ENCODE assay signal across 18 cellular contexts in genomic region chr6:111150577-111150976, GRCh38.
DNase-seq lines count a peak whose midpoint lies in the region; ATAC-seq and TF ChIP-seq lines count a peak whose summit lies in the region.
"Had no signal": no experiment of that assay in that cellular context is flagged by ENCODE, and none has a peak within 500 bp of the region (broad histone marks: within the 10 kb centered on the region; RNA-seq: fewer than 3 reads in every experiment).

No MANE protein-coding gene starts in this region.

- CTCF ChIA-PET in SK-N-SH (lab: Yijun Ruan, JAX): no interaction called here

- no peaks in the 10 kb centered on the region for H3K36me3 ChIP-seq in prostate gland
- no peaks in the 10 kb centered on the region for H3K36me3 ChIP-seq in heart right ventricle
- no peaks in the 10 kb centered on the region for H3K36me3 ChIP-seq in SK-N-SH (replicated peaks in 1 of 2; ENCODE audit: control insufficient read depth in 1 of 2, insufficient read depth in 2 of 2, low read length in 1 of 2)
- H3K36me3 ChIP-seq: SJSA1 had no signal

- H3K9ac ChIP-seq in SK-N-SH: no peak overlapping the region

- H3K79me2 ChIP-seq in SK-N-SH (ENCODE audit: insufficient read depth): no peaks in the 10 kb centered on the region

- H3K27me3 ChIP-seq in prostate gland (replicated peaks; ENCODE audit: insufficient read depth) (no peaks in the 10 kb centered on the region), heart right ventricle (no peaks in the 10 kb centered on the region), SK-N-SH (ENCODE audit: insufficient read depth) (peaks cover 7% of the 10 kb centered on the region)

- H4K20me1 ChIP-seq in SK-N-SH (ENCODE audit: insufficient read depth): no peaks in the 10 kb centered on the region

- TF ChIP-seq CTCF in epithelial cell of esophagus (IDR thresholded peaks at IDR 0.05; ENCODE audit: insufficient read depth, low read depth, low read length, missing control alignments) (no peak), prostate gland (IDR thresholded peaks at IDR 0.05) (no peak), heart right ventricle (IDR thresholded peaks at IDR 0.05) (no peak), SK-N-SH (IDR thresholded peaks at IDR 0.05) (no peak)

- no peak overlapping the region for H3K4me3 ChIP-seq in epithelial cell of esophagus (ENCODE audit: low read length)
- no peak overlapping the region for H3K4me3 ChIP-seq in prostate gland
- no peak overlapping the region for H3K4me3 ChIP-seq in heart right ventricle
- no peak overlapping the region for H3K4me3 ChIP-seq in SK-N-SH (ENCODE audit: low read depth in 2 of 2, low read length in 1 of 2)
- H3K4me3 ChIP-seq: PC-9, SJSA1 had no signal

- WGBS in prostate gland: 61% methylated on average over 1 of the region's 1 CpG
- 32% methylated on average over 1 of the region's 1 CpG for WGBS in heart right ventricle, 2 donors
- 45% methylated on average over 1 of the region's 1 CpG for WGBS in SK-N-SH (ENCODE audit: low lambda C conversion rate)

- H3K4me2 ChIP-seq in SK-N-SH: no peak overlapping the region
- H3K4me2 ChIP-seq: PC-9 had no signal

- H2AFZ ChIP-seq in SK-N-SH (ENCODE audit: low read depth): no peak overlapping the region
- H2AFZ ChIP-seq: PC-9 had no signal

- TF ChIP-seq RAD21 in SK-N-SH (IDR thresholded peaks at IDR 0.05; ENCODE audit: low read length): no peak

- no peak for TF ChIP-seq POLR2A in prostate gland (IDR thresholded peaks at IDR 0.05)

- H3F3A ChIP-seq in SK-N-SH (replicated peaks; ENCODE audit: insufficient read depth): no peaks in the 10 kb centered on the region

- no peak for ATAC-seq in heart right ventricle
- no peak for ATAC-seq in HG02970 (IDR thresholded peaks at IDR 0.05; ENCODE audit: low FRiP score, unreplicated experiment)

- peak; percentile 31 for DNase-seq in HPDE6-E6E7 (ENCODE audit: extremely low spot score)
- peak; percentile 53 for DNase-seq in NCI-H1105 (lab: John Stamatoyannopoulos, UW)
- peak; percentile 91 for DNase-seq in epithelial cell of esophagus (ENCODE audit: low read depth)
- DNase-seq in prostate gland (ENCODE audit: low spot score): peak; percentile 13
- DNase-seq in heart right ventricle: no peak
- no peak for DNase-seq in SK-N-SH
- DNase-seq: ACHN; C1 segment of cervical spinal cord; CD8-positive, alpha-beta memory T cell; DMS79; KG1; NCI-H1436 treated with DMSO at 0.1 percent for 48 hours; NCI-H2081 treated with DMSO at 0.1 percent for 48 hours; NCI-H226; NCI-H524 treated with DMSO at 0.1 percent for 48 hours; PC-9 had no signal

- no peaks in the 10 kb centered on the region for H3K9me2 ChIP-seq in SK-N-SH

- H3K27ac ChIP-seq in prostate gland (no peak overlapping the region), heart right ventricle (no peak overlapping the region), SK-N-SH (ENCODE audit: low read depth in 2 of 2, low read length in 1 of 2) (no peak overlapping the region)
- H3K27ac ChIP-seq: PC-9, SJSA1 had no signal

- POLR2A ChIA-PET in SK-N-SH (lab: Yijun Ruan, JAX): no interaction called here

- no peaks in the 10 kb centered on the region for H3K4me1 ChIP-seq in prostate gland (replicated peaks)
- H3K4me1 ChIP-seq in heart right ventricle: no peaks in the 10 kb centered on the region
- no peaks in the 10 kb centered on the region for H3K4me1 ChIP-seq in SK-N-SH (ENCODE audit: control insufficient read depth in 1 of 2, insufficient read depth in 2 of 2, low read depth in 1 of 2, low read length in 1 of 2)
- H3K4me1 ChIP-seq: SJSA1 had no signal

- TF ChIP-seq EP300 in SK-N-SH (IDR thresholded peaks at IDR 0.05; ENCODE audit: borderline replicate concordance in 1 of 2, low read depth in 1 of 2, low read length in 1 of 2): no peak

- H3K9me3 ChIP-seq in prostate gland (no peaks in the 10 kb centered on the region), heart right ventricle (peaks cover 0 to 1% (median 0%) of the 10 kb centered on the region in 11 donors), SK-N-SH (no peaks in the 10 kb centered on the region)
- H3K9me3 ChIP-seq: SJSA1 had no signal

- intact Hi-C loops in prostate gland (cut with DNase I) (no loop called here), heart right ventricle (cut with DNase I) (no loop called here)

TF ChIP-seq in SK-N-SH, 30 proteins besides CTCF, POLR2A, EP300 and RAD21:
- no peak for TF ChIP-seq USF2 (IDR thresholded peaks at IDR 0.05; ENCODE audit: borderline replicate concordance, low read depth, low read length)
- TF ChIP-seq CHD2 (IDR thresholded peaks at IDR 0.05; ENCODE audit: low read length, partially characterized antibody): no peak
- no peak for TF ChIP-seq FOXM1 (IDR thresholded peaks at IDR 0.05; ENCODE audit: low read depth)
- TF ChIP-seq SIN3A (IDR thresholded peaks at IDR 0.05; ENCODE audit: borderline replicate concordance, low read depth, low read length): no peak
- TF ChIP-seq ZBTB33 (IDR thresholded peaks at IDR 0.05; ENCODE audit: borderline replicate concordance, low read depth): no peak
- TF ChIP-seq MXI1 (IDR thresholded peaks at IDR 0.05; ENCODE audit: low read depth, low read length): no peak
- TF ChIP-seq MEF2A (IDR thresholded peaks at IDR 0.05; ENCODE audit: borderline replicate concordance, low read depth): no peak
- TF ChIP-seq REST (IDR thresholded peaks at IDR 0.05; ENCODE audit: low read depth, low read length): no peak
- TF ChIP-seq RFX5 (IDR thresholded peaks at IDR 0.05; ENCODE audit: low read length): no peak
- TF ChIP-seq USF1 (IDR thresholded peaks at IDR 0.05; ENCODE audit: borderline replicate concordance, low read depth): no peak
- no peak for TF ChIP-seq GABPA (IDR thresholded peaks at IDR 0.05; ENCODE audit: low read depth)
- TF ChIP-seq JUND (IDR thresholded peaks at IDR 0.05): no peak
- no peak for TF ChIP-seq SMC3 (IDR thresholded peaks at IDR 0.05; ENCODE audit: low read depth, low read length)
- TF ChIP-seq TEAD4 (IDR thresholded peaks at IDR 0.05; ENCODE audit: borderline replicate concordance, insufficient read depth): no peak
- TF ChIP-seq TCF12 (IDR thresholded peaks at IDR 0.05): no peak
TF ChIP-seq in SK-N-SH: peak in this region for 0.

Comparison
In these comparisons a context has a peak if more than half of its experiments do, and no peak if none do; other contexts are left out.
1. DNase-seq: peak in HPDE6-E6E7 (single experiment), NCI-H1105 (single experiment), epithelial cell of esophagus (single experiment) and prostate gland (single experiment); none in heart right ventricle (0 of 2) and SK-N-SH (single experiment).